ENCODE assay signal across 9 cellular contexts in the genomic region with DNA sequence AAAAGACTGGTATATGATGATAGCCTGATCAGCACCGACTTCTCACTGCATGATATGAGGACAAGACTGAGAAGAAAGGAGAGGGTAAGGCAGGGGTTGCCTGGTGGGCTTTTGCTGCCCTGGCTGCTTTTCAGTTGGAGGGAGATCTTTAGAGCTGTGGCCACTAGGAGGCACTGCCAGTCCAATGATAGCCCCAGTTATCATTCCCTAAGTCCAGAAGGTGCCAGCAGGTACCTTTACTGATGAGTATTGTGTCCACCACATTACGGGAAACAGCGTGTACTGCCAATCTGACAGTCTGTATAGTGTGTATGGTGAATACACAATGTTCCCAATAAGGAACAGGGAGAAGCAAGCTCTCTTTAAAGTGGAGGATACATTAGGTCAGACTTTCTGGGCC. TPM values are rescaled to one million over a fixed set of nuclear protein-coding genes. Genes with fewer than 3 reads are reported as not detected.
DNase-seq lines count a peak whose midpoint lies in the region; ATAC-seq and TF ChIP-seq lines count a peak whose summit lies in the region.
"Had no signal": no experiment of that assay in that cellular context is flagged by ENCODE, and none has a peak within 500 bp of the region (broad histone marks: within the 10 kb centered on the region; RNA-seq: fewer than 3 reads in every experiment).

No MANE protein-coding gene starts in this region.

- H3K79me2 ChIP-seq in PC-3 (ENCODE audit: low read length), result no peaks in the 10 kb centered on the region

- CTCF ChIA-PET in PC-3 (lab: Charles Lee), result interaction anchor here (0.6 to 1.1 kb wide), 5 partner anchors 56 to 551 kb away, joined by 3 to 4 read pairs (median 3); no protein-coding TSS in a partner anchor

- H4K20me1 ChIP-seq in PC-3 (ENCODE audit: low read length), result no peaks in the 10 kb centered on the region
- H4K20me1 ChIP-seq: BLaER1 had no signal

- peaks cover 5% of the 10 kb centered on the region for H3K9me3 Mint-ChIP-seq in activated T-cell treated with anti-CD3 and anti-CD28 coated beads, Interleukin-2, amount 50 U/mL, for 24 hours

- no TSS peak for BruUV-seq in PC-3 (replicated peaks; lab: Mats Ljungman, UMichigan)

- DNase-seq in NCI-H2081 (lab: John Stamatoyannopoulos, UW) (peak; percentile 53 to 59), NCI-H2081 treated with DMSO at 0.1 percent for 48 hours (lab: John Stamatoyannopoulos, UW) (no peak), PC-3 (peak; percentile 87), foreskin keratinocyte (peak in 1 of 2 donors; percentile 9), thoracic aorta (ENCODE audit: low spot score) (no peak)
- no peak for DNase-seq in activated T-cell treated with anti-CD3 and anti-CD28 coated beads, Interleukin-2, amount 50 U/mL, for 24 hours

- TF ChIP-seq CTCF in PC-3 (conservative IDR thresholded peaks at IDR 0.05; ENCODE audit: low read depth, low read length) (peak; percentile 100), foreskin keratinocyte (conservative IDR thresholded peaks at IDR 0.05) (peak; percentile 63), thoracic aorta (IDR thresholded peaks at IDR 0.05) (peak; percentile 26)

- peaks cover 5% of the 10 kb centered on the region for H3K4me1 Mint-ChIP-seq in activated T-cell treated with anti-CD3 and anti-CD28 coated beads, Interleukin-2, amount 50 U/mL, for 24 hours (ENCODE audit: low read depth)

- no peaks in the 10 kb centered on the region for H3K36me3 Mint-ChIP-seq in activated T-cell treated with anti-CD3 and anti-CD28 coated beads, Interleukin-2, amount 50 U/mL, for 24 hours (ENCODE audit: low read depth)

- POLR2A ChIA-PET in PC-3 (lab: Charles Lee; ENCODE audit: unreplicated experiment), result no interaction called here

- H3K27ac Mint-ChIP-seq in activated T-cell treated with anti-CD3 and anti-CD28 coated beads, Interleukin-2, amount 50 U/mL, for 24 hours, result no peak overlapping the region

- intact Hi-C loops in PC-3 (cut with micrococcal nuclease), result loop anchor here (1.0 kb wide), 4 partner anchors 56 to 552 kb away; no protein-coding TSS in a partner anchor

- H3K4me1 ChIP-seq in PC-3 (ENCODE audit: insufficient read depth, low read length), result no peaks in the 10 kb centered on the region
- H3K4me1 ChIP-seq in foreskin keratinocyte, result no peaks in the 10 kb centered on the region
- peaks cover 3 to 28% of the 10 kb centered on the region in 2 donors for H3K4me1 ChIP-seq in thoracic aorta (ENCODE audit: control insufficient read depth in 1 of 2, low read depth in 2 of 2)
- H3K4me1 ChIP-seq: BLaER1 had no signal

- H3F3A ChIP-seq in PC-3 (ENCODE audit: low read length, unreplicated experiment), result no peaks in the 10 kb centered on the region

- H3K4me2 ChIP-seq in PC-3 (ENCODE audit: low read length), result no peak overlapping the region
- H3K4me2 ChIP-seq: BLaER1 had no signal

- peak; percentile 51 for ATAC-seq in HG03378 (IDR thresholded peaks at IDR 0.05; ENCODE audit: unreplicated experiment)
- peak; percentile 73 for ATAC-seq in PC-3
- peak; percentile 23 for ATAC-seq in foreskin keratinocyte
- ATAC-seq in thoracic aorta (ENCODE audit: insufficient number of reproducible peaks, low FRiP score, low read depth), result no peak
- no peak for ATAC-seq in HG02981 (IDR thresholded peaks at IDR 0.05; ENCODE audit: unreplicated experiment)

- H2AFZ ChIP-seq in PC-3 (ENCODE audit: low read length), result no peak overlapping the region

- H3K36me3 ChIP-seq in PC-3 (ENCODE audit: low read depth, low read length) (no peaks in the 10 kb centered on the region), thoracic aorta (no peaks in the 10 kb centered on the region)
- H3K36me3 ChIP-seq: BLaER1 had no signal

- H3K27ac ChIP-seq in PC-3 (ENCODE audit: low read length) (no peak overlapping the region), foreskin keratinocyte (no peak overlapping the region), thoracic aorta (peak overlapping the region in 1 of 2 donors; percentile 41)
- H3K27ac ChIP-seq: BLaER1 had no signal

- H3K27me3 ChIP-seq in PC-3 (ENCODE audit: low read length) (peaks cover 75% of the 10 kb centered on the region), foreskin keratinocyte (peaks cover 63% of the 10 kb centered on the region), thoracic aorta (replicated peaks; ENCODE audit: insufficient read depth) (no peaks in the 10 kb centered on the region)
- H3K27me3 ChIP-seq: BLaER1 had no signal

- peaks cover 55% of the 10 kb centered on the region for H3K27me3 Mint-ChIP-seq in activated T-cell treated with anti-CD3 and anti-CD28 coated beads, Interleukin-2, amount 50 U/mL, for 24 hours

- no peaks in the 10 kb centered on the region for H3K9me3 ChIP-seq in PC-3 (ENCODE audit: low read length)
- H3K9me3 ChIP-seq in thoracic aorta, result no peaks in the 10 kb centered on the region

- no peak overlapping the region for H3K9ac ChIP-seq in PC-3 (ENCODE audit: low read length)
- H3K9ac ChIP-seq: BLaER1 had no signal

- H3K9me2 ChIP-seq in PC-3 (replicated peaks; ENCODE audit: low read length), result no peaks in the 10 kb centered on the region

- no peak overlapping the region for H3K4me3 Mint-ChIP-seq in activated T-cell treated with anti-CD3 and anti-CD28 coated beads, Interleukin-2, amount 50 U/mL, for 24 hours

- H3K4me3 ChIP-seq in PC-3 (ENCODE audit: low read length), result no peak overlapping the region
- H3K4me3 ChIP-seq in thoracic aorta, result no peak overlapping the region
- H3K4me3 ChIP-seq: BLaER1 had no signal

RNA-seq across cellular contexts. Expression of gene CCDC175, which starts 55.8 kb away (rescaled TPM):
- total RNA-seq in PC-3 (2014; rRNA removed), result not detected in 2 replicates
- total RNA-seq in foreskin keratinocyte, result not detected in 2 replicates
- not detected in 2 replicates for polyA plus RNA-seq in foreskin keratinocyte
- total RNA-seq in thoracic aorta, result under 1 TPM in 1 of 2 donors, not detected in 1; 0.78 TPM

Comparison
In these comparisons a context has a peak if more than half of its experiments do, and no peak if none do; other contexts are left out.
1. DNase-seq: peak in NCI-H2081 (2 of 2) and PC-3 (single experiment); none in NCI-H2081 treated with DMSO at 0.1 percent for 48 hours (single experiment), thoracic aorta (single experiment) and activated T-cell treated with anti-CD3 and anti-CD28 coated beads, Interleukin-2, amount 50 U/mL, for 24 hours (single experiment).
2. ATAC-seq: peak in HG03378 (single experiment), PC-3 (single experiment) and foreskin keratinocyte (single experiment); none in thoracic aorta (single experiment) and HG02981 (single experiment).
3. CTCF ChIP-seq: peak in every context shown above with its lines; median percentile 100 in PC-3; 63 in foreskin keratinocyte; 26 in thoracic aorta.